28 cellular contexts compared by ENCODE assay signal in genomic region chr1:210428696-210429095, GRCh38.
"Had no signal": no experiment of that assay in that cellular context is flagged by ENCODE, and none has a peak within 500 bp of the region (broad histone marks: within the 10 kb centered on the region; RNA-seq: fewer than 3 reads in every experiment).

No MANE protein-coding gene starts in this region.

- H3K4me1 Mint-ChIP-seq: nephron; neural crest cell; stimulated activated naive CD8-positive, alpha-beta T cell treated with anti-CD3 and anti-CD28 coated beads, Interleukin-15, amount 100 ng/mL, for 72 hours had no signal

- H3K4me1 ChIP-seq: left lung, lower lobe of right lung, parathyroid adenoma, psoas muscle, right atrium auricular region, right lobe of liver, tibial nerve, upper lobe of left lung, vagina had no signal

- H3K27ac ChIP-seq: left lung, lower lobe of right lung, neutrophil, parathyroid adenoma, psoas muscle, right atrium auricular region, right lobe of liver, tibial nerve, upper lobe of left lung, vagina had no signal

- H3K27me3 Mint-ChIP-seq: stimulated activated memory B cell treated with anti-CD40 and anti-IgM and Interleukin-4, amounts not matched to agents 10 μg/mL and 1 μg/mL and 100 μg/mL, for 72 hours had no signal

- H3K27ac Mint-ChIP-seq: naive thymus-derived CD8-positive, alpha-beta T cell; nephron; stimulated activated memory B cell treated with anti-CD40 and anti-IgM and Interleukin-4, amounts not matched to agents 10 μg/mL and 1 μg/mL and 100 μg/mL, for 72 hours; stimulated activated naive CD8-positive, alpha-beta T cell treated with anti-CD3 and anti-CD28 coated beads, Interleukin-15, amount 100 ng/mL, for 72 hours had no signal

- H3K4me3 Mint-ChIP-seq: naive thymus-derived CD8-positive, alpha-beta T cell; nephron; neural crest cell; stimulated activated memory B cell treated with anti-CD40 and anti-IgM and Interleukin-4, amounts not matched to agents 10 μg/mL and 1 μg/mL and 100 μg/mL, for 72 hours; stimulated activated naive CD8-positive, alpha-beta T cell treated with anti-CD3 and anti-CD28 coated beads, Interleukin-15, amount 100 ng/mL, for 72 hours had no signal

- ATAC-seq: left colon; left lung; lower lobe of right lung; naive thymus-derived CD8-positive, alpha-beta T cell; psoas muscle; right lobe of liver; stimulated activated memory B cell treated with anti-CD40 and anti-IgM and Interleukin-4, amounts not matched to agents 10 μg/mL and 1 μg/mL and 100 μg/mL, for 72 hours; stimulated activated naive CD8-positive, alpha-beta T cell treated with anti-CD3 and anti-CD28 coated beads, Interleukin-15, amount 100 ng/mL, for 72 hours had no signal

- H3K36me3 ChIP-seq: left lung, lower lobe of right lung, neutrophil, right atrium auricular region, right lobe of liver, tibial nerve, upper lobe of left lung, vagina had no signal

- H3K9me3 Mint-ChIP-seq: stimulated activated naive CD8-positive, alpha-beta T cell treated with anti-CD3 and anti-CD28 coated beads, Interleukin-15, amount 100 ng/mL, for 72 hours had no signal

- H3K9ac ChIP-seq: parathyroid adenoma had no signal

- H3K4me3 ChIP-seq: left lung, lower lobe of right lung, psoas muscle, right atrium auricular region, right lobe of liver, smooth muscle cell, tibial nerve, upper lobe of left lung, vagina had no signal

- H2AFZ ChIP-seq: parathyroid adenoma had no signal

- H3K27me3 ChIP-seq: left lung, neutrophil, right atrium auricular region, right lobe of liver, tibial nerve, upper lobe of left lung, vagina had no signal

- H3K9me3 ChIP-seq: lower lobe of right lung, neutrophil, right lobe of liver, upper lobe of left lung, vagina had no signal

- H3K4me2 ChIP-seq: smooth muscle cell had no signal

- DNase-seq: hippocampal formation; kidney glomerular epithelial cell; left colon; left lung; lower lobe of right lung; mammary epithelial cell; mesenchymal stem cell; naive thymus-derived CD8-positive, alpha-beta T cell; occipital lobe; psoas muscle; right lobe of liver; stimulated activated CD4-positive, alpha-beta T cell treated with anti-CD3 and anti-CD28 coated beads, Interleukin-1b, Interleukin-23, amount 100 ng/mL, for 48 hours; stimulated activated CD4-positive, alpha-beta T cell treated with anti-CD3 and anti-CD28 coated beads, Interleukin-2, amount 100 ng/mL, for 48 hours; stimulated activated CD4-positive, alpha-beta T cell treated with anti-CD3 and anti-CD28 coated beads, Interleukin-4, amount 100 ng/mL, for 4 hours; stimulated activated CD8-positive, alpha-beta memory T cell treated with anti-CD3 and anti-CD28 coated beads, Interleukin-4, amount 100 ng/mL, for 48 hours; stimulated activated naive CD4-positive, alpha-beta T cell treated with Interleukin-2 at 50 U/mL for 16 hours; stimulated activated naive CD8-positive, alpha-beta T cell treated with anti-CD3 and anti-CD28 coated beads, Interleukin-15, amount 100 ng/mL, for 72 hours; substantia nigra; upper lobe of left lung had no signal

- H3K79me2 ChIP-seq: parathyroid adenoma had no signal
